ENCODE assay signal across 8 cellular contexts in genomic region chr15:40238927-40239591, GRCh38. TPM values are rescaled to one million over a fixed set of nuclear protein-coding genes. Genes with fewer than 3 reads are reported as not detected.
A peak's percentile ranks its signal among the peaks of the same experiment; 100 is the strongest.
DNase-seq lines count a peak whose midpoint lies in the region; ATAC-seq lines count a peak whose summit lies in the region.

Gene PAK6 (plus strand): TSS chr15:40239063. CDS start chr15:40264786, 25,723 bp downstream.

- no peaks in the 10 kb centered on the region for H3K36me3 Mint-ChIP-seq in T-helper 2 cell treated with Interferon-gamma antibody and Interleukin-4, amounts not matched to agents 5 μg/mL and 100 μg/mL, for 36 hours (ENCODE audit: low read depth)
- no peaks in the 10 kb centered on the region for H3K36me3 Mint-ChIP-seq in stimulated activated effector memory CD8-positive, alpha-beta T cell treated with anti-CD3 and anti-CD28 coated beads, Interleukin-12 subunit alpha, Interleukin-12 subunit beta, amount 100 ng/mL, for 72 hours

- H3K27me3 ChIP-seq in HUES6 (ENCODE audit: control insufficient read depth, insufficient read depth, low read length) (peaks cover 18% of the 10 kb centered on the region; the same call in 1 of the 2 replicates), mesenchymal stem cell (ENCODE audit: control insufficient read depth in 1 of 2, insufficient read depth in 1 of 2, low read length in 2 of 2) (peaks cover 0 to 26% of the 10 kb centered on the region in 2 experiments)

- peak within 1 kb of the TSS; percentile 20 for H2AK5ac ChIP-seq in mesenchymal stem cell (ENCODE audit: low read length, severe bottlenecking)

- 5% methylated on average over 35 of the region's 36 CpGs for WGBS in mesenchymal stem cell

- H3K79me1 ChIP-seq in mesenchymal stem cell (replicated peaks; ENCODE audit: low read length, poor library complexity, severe bottlenecking), result no peaks in the 10 kb centered on the region

- H3K36me3 ChIP-seq in HUES6 (ENCODE audit: control insufficient read depth, insufficient read depth, low read length), result no peaks in the 10 kb centered on the region
- no peaks in the 10 kb centered on the region for H3K36me3 ChIP-seq in mesenchymal stem cell (ENCODE audit: control insufficient read depth in 1 of 2, insufficient read depth in 2 of 2, low read depth in 1 of 2, low read length in 2 of 2)

- H3K9me3 Mint-ChIP-seq in T-helper 2 cell treated with Interferon-gamma antibody and Interleukin-4, amounts not matched to agents 5 μg/mL and 100 μg/mL, for 36 hours, result no peaks in the 10 kb centered on the region
- no peaks in the 10 kb centered on the region for H3K9me3 Mint-ChIP-seq in stimulated activated effector memory CD8-positive, alpha-beta T cell treated with anti-CD3 and anti-CD28 coated beads, Interleukin-12 subunit alpha, Interleukin-12 subunit beta, amount 100 ng/mL, for 72 hours

- H3K27ac ChIP-seq in HUES6 (ENCODE audit: low read depth, low read length), result no peak within 1 kb of the TSS
- no peak within 1 kb of the TSS for H3K27ac ChIP-seq in mesenchymal stem cell (ENCODE audit: low read length, poor library complexity, severe bottlenecking)

- H3K4me3 ChIP-seq in HUES6 (ENCODE audit: low read depth, low read length), result peak within 1 kb of the TSS; percentile 51
- peak within 1 kb of the TSS; percentile 29 to 72 for H3K4me3 ChIP-seq in mesenchymal stem cell (ENCODE audit: insufficient read depth in 1 of 2, low read depth in 1 of 2, low read length in 2 of 2)

- peaks cover 18% of the 10 kb centered on the region for H3K27me3 Mint-ChIP-seq in T-helper 2 cell treated with Interferon-gamma antibody and Interleukin-4, amounts not matched to agents 5 μg/mL and 100 μg/mL, for 36 hours (ENCODE audit: low read depth)

- no peak within 1 kb of the TSS for H2BK12ac ChIP-seq in mesenchymal stem cell (ENCODE audit: low read length in 2 of 2)

- no peak within 1 kb of the TSS for H3K27ac Mint-ChIP-seq in T-helper 2 cell treated with Interferon-gamma antibody and Interleukin-4, amounts not matched to agents 5 μg/mL and 100 μg/mL, for 36 hours
- no peak within 1 kb of the TSS for H3K27ac Mint-ChIP-seq in stimulated activated effector memory CD8-positive, alpha-beta T cell treated with anti-CD3 and anti-CD28 coated beads, Interleukin-12 subunit alpha, Interleukin-12 subunit beta, amount 100 ng/mL, for 72 hours

- H2AFZ ChIP-seq in mesenchymal stem cell (ENCODE audit: low read depth, low read length), result peak within 1 kb of the TSS; percentile 75

- no peak within 1 kb of the TSS for H2BK120ac ChIP-seq in mesenchymal stem cell (ENCODE audit: low read depth, low read length)

- no peak within 1 kb of the TSS for H3K4ac ChIP-seq in mesenchymal stem cell (ENCODE audit: low read depth in 1 of 2, low read length in 2 of 2)

- ATAC-seq in stimulated activated effector memory CD8-positive, alpha-beta T cell treated with anti-CD3 and anti-CD28 coated beads, Interleukin-12 subunit alpha, Interleukin-12 subunit beta, amount 100 ng/mL, for 72 hours, result peak; percentile 66
- no peak for ATAC-seq in HG03520 (IDR thresholded peaks at IDR 0.05; ENCODE audit: unreplicated experiment)

- H2BK5ac ChIP-seq in mesenchymal stem cell (ENCODE audit: low read depth, low read length, poor library complexity, severe bottlenecking), result no peak within 1 kb of the TSS

- no peak within 1 kb of the TSS for H3K23ac ChIP-seq in mesenchymal stem cell (ENCODE audit: low read length in 2 of 2)

- peak; percentile 1 for DNase-seq in COLO829 (ENCODE audit: low spot score)
- peak; percentile 24 for DNase-seq in T-helper 2 cell treated with Interferon-gamma antibody and Interleukin-4, amounts not matched to agents 5 μg/mL and 100 μg/mL, for 36 hours (ENCODE audit: low spot score)
- DNase-seq in ecto neural progenitor cell (ENCODE audit: low spot score), result peak; percentile 77
- peak; percentile 53 for DNase-seq in mesenchymal stem cell
- DNase-seq in stimulated activated effector memory CD8-positive, alpha-beta T cell treated with anti-CD3 and anti-CD28 coated beads, Interleukin-12 subunit alpha, Interleukin-12 subunit beta, amount 100 ng/mL, for 72 hours (ENCODE audit: low spot score in 2 of 2), result no peak
- DNase-seq in SKM-1 treated with dmso at 0.1 percent for 144 hours (lab: John Stamatoyannopoulos, UW; ENCODE audit: unreplicated experiment), result no peak

- H2BK15ac ChIP-seq in mesenchymal stem cell (ENCODE audit: low read depth, poor library complexity, severe bottlenecking), result peak within 1 kb of the TSS; percentile 78

- H3K4me3 Mint-ChIP-seq in T-helper 2 cell treated with Interferon-gamma antibody and Interleukin-4, amounts not matched to agents 5 μg/mL and 100 μg/mL, for 36 hours, result no peak within 1 kb of the TSS
- peak within 1 kb of the TSS; percentile 33 for H3K4me3 Mint-ChIP-seq in stimulated activated effector memory CD8-positive, alpha-beta T cell treated with anti-CD3 and anti-CD28 coated beads, Interleukin-12 subunit alpha, Interleukin-12 subunit beta, amount 100 ng/mL, for 72 hours

- H4K91ac ChIP-seq in mesenchymal stem cell (ENCODE audit: low read length), result no peak within 1 kb of the TSS

- peaks cover 5% of the 10 kb centered on the region for H3K4me1 Mint-ChIP-seq in T-helper 2 cell treated with Interferon-gamma antibody and Interleukin-4, amounts not matched to agents 5 μg/mL and 100 μg/mL, for 36 hours (ENCODE audit: low read depth)
- peaks cover 21% of the 10 kb centered on the region for H3K4me1 Mint-ChIP-seq in stimulated activated effector memory CD8-positive, alpha-beta T cell treated with anti-CD3 and anti-CD28 coated beads, Interleukin-12 subunit alpha, Interleukin-12 subunit beta, amount 100 ng/mL, for 72 hours

- no peak within 1 kb of the TSS for H3K18ac ChIP-seq in mesenchymal stem cell (ENCODE audit: low read depth in 1 of 2, low read length in 2 of 2)

- H3K9ac ChIP-seq in HUES6 (ENCODE audit: low read length) (peak within 1 kb of the TSS; percentile 42), mesenchymal stem cell (ENCODE audit: low read length) (peak within 1 kb of the TSS; percentile 79)

- H4K8ac ChIP-seq in mesenchymal stem cell (ENCODE audit: low read length), result peak within 1 kb of the TSS; percentile 5

- H3K4me2 ChIP-seq in mesenchymal stem cell (ENCODE audit: low read length, poor library complexity, severe bottlenecking), result peak within 1 kb of the TSS; percentile 89

- no peaks in the 10 kb centered on the region for H3K9me3 ChIP-seq in HUES6 (ENCODE audit: control insufficient read depth, insufficient read depth, low read depth, low read length)
- no peaks in the 10 kb centered on the region for H3K9me3 ChIP-seq in mesenchymal stem cell (ENCODE audit: control insufficient read depth, low read length)

- H3K14ac ChIP-seq in mesenchymal stem cell (ENCODE audit: low read length in 2 of 2), result no peak within 1 kb of the TSS

- H3K4me1 ChIP-seq in HUES6 (ENCODE audit: control insufficient read depth, insufficient read depth, low read length), result peaks cover 22% of the 10 kb centered on the region
- H3K4me1 ChIP-seq in mesenchymal stem cell (ENCODE audit: control insufficient read depth, insufficient read depth, low read depth, low read length), result peaks cover 24% of the 10 kb centered on the region

RNA-seq across cellular contexts. Expression of gene PAK6, which starts in this region (rescaled TPM):
- 0.18 TPM for polyA plus RNA-seq in mesenchymal stem cell (2013, experiment 1 of 2)
- polyA plus RNA-seq in mesenchymal stem cell (2013, experiment 2 of 2), result 0.10 TPM

Comparison
In these comparisons a context has a peak if more than half of its experiments do, and no peak if none do; other contexts are left out.
1. DNase-seq: peak in COLO829 (single experiment), T-helper 2 cell treated with Interferon-gamma antibody and Interleukin-4, amounts not matched to agents 5 μg/mL and 100 μg/mL, for 36 hours (single experiment), ecto neural progenitor cell (single experiment) and mesenchymal stem cell (single experiment); none in stimulated activated effector memory CD8-positive, alpha-beta T cell treated with anti-CD3 and anti-CD28 coated beads, Interleukin-12 subunit alpha, Interleukin-12 subunit beta, amount 100 ng/mL, for 72 hours (0 of 2) and SKM-1 treated with dmso at 0.1 percent for 144 hours (single experiment).